ENCODE assay signal across 7 cellular contexts in the genomic region with DNA sequence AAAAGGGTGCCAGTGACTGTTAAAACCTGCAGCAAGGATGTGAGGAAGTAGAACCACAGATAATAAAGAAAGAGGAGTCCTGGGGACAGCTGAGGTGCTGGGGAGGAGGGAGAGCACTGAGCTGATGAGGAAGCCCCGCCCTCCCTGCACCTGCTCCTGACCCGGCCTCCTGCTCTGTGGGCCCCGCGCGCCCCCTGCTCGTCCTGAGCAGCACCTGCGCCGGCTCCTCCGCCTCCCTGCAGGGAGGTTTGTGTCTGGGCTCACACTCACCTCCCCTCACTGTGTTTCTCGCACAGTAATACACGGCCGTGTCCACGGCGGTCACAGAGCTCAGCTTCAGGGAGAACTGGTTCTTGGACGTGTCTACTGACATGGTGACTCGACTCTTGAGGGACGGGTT.
DNase-seq lines count a peak whose midpoint lies in the region; ATAC-seq, FAIRE-seq and TF ChIP-seq lines count a peak whose summit lies in the region.
"Not testable (repeated sequence)": the region's sequence is repeated elsewhere in the genome, so short reads cannot be mapped to it uniquely, and the experiment has no call there.

No MANE protein-coding gene starts in this region.

- DNase-seq in DMS53 (lab: John Stamatoyannopoulos, UW): peak; percentile 60
- peak; percentile 49 for DNase-seq in Jurkat, Clone E6-1 (ENCODE audit: low read depth, low spot score)
- peak; percentile 11 for DNase-seq in WERI-Rb-1
- DNase-seq in activated CD8-positive, alpha-beta memory T cell treated with anti-CD3 and anti-CD28 coated beads, Interleukin-2, amount 50 U/mL, for 4 hours: peak; percentile 23
- DNase-seq in GM12878 (ENCODE audit: low read depth, low spot score): not testable (repeated sequence)
- peak; percentile 62 for DNase-seq in stimulated activated CD4-positive, alpha-beta T cell treated with anti-CD3 and anti-CD28 coated beads, Interleukin-15, amount 100 ng/mL, for 24 hours
- peak; percentile 7 to 11 for DNase-seq in stimulated activated CD8-positive, alpha-beta memory T cell treated with anti-CD3 and anti-CD28 coated beads, Interleukin-2, amount 100 ng/mL, for 48 hours (ENCODE audit: low read depth in 2 of 2)

- BruUV-seq in GM12878 (replicated peaks; lab: Mats Ljungman, UMichigan): not testable (repeated sequence)

- 0 out of 2 replicates have a peak, but pooled peaks have one; percentile 6 for TF ChIP-seq CTCF in WERI-Rb-1 (IDR thresholded peaks at IDR 0.05; ENCODE audit: low read depth, low read length)
- not testable (repeated sequence) for TF ChIP-seq CTCF in GM12878 (IDR thresholded peaks at IDR 0.05 in 2 of 3, conservative IDR thresholded peaks at IDR 0.05 in 1 of 3; ENCODE audit: control insufficient read depth in 2 of 3, extremely low read depth in 1 of 3, insufficient read depth in 1 of 3, low read depth in 3 of 3, low read length in 3 of 3)

- SMC1A ChIA-PET in GM12878 (lab: Charles Lee; ENCODE audit: uncharacterized antibody, unreplicated experiment): interaction anchor here (2.9 kb wide), 1 partner anchor 11 kb away, joined by 7 read pairs; no protein-coding TSS in a partner anchor

- H3K79me2 ChIP-seq in GM12878 (ENCODE audit: control insufficient read depth, insufficient read depth, low read length): not testable (repeated sequence)

- CTCF ChIA-PET in GM12878 (lab: Yijun Ruan, JAX): interaction anchor here (1.6 kb wide), 1 partner anchor 15 kb away, joined by 4 read pairs; no protein-coding TSS in a partner anchor

- intact Hi-C loops in GM12878 (cut with micrococcal nuclease; ENCODE audit: unreplicated experiment): loop anchor here (5.0 kb wide), 1 partner anchor 33 kb away; no protein-coding TSS in a partner anchor

- not testable (repeated sequence) for H2AFZ ChIP-seq in GM12878 (ENCODE audit: control insufficient read depth, low read depth, low read length)

- not testable (repeated sequence) for H3K9me3 ChIP-seq in WERI-Rb-1 (ENCODE audit: severe bottlenecking); GM12878 (replicated peaks; ENCODE audit: control insufficient read depth, insufficient read depth, low read length)

- peak; percentile 11; the same call in 1 of the 2 replicates for TF ChIP-seq RAD21 in GM12878 (IDR thresholded peaks at IDR 0.05; ENCODE audit: insufficient read depth, low read depth, low read length)

- H3K4me3 ChIP-seq in Jurkat, Clone E6-1 (ENCODE audit: low read length); WERI-Rb-1 (ENCODE audit: low read depth, low read length); GM12878: not testable (repeated sequence)

- H3K27ac ChIP-seq in WERI-Rb-1; GM12878 (ENCODE audit: control insufficient read depth, insufficient read depth): not testable (repeated sequence)

- not testable (repeated sequence) for TF ChIP-seq EP300 in GM12878 (IDR thresholded peaks at IDR 0.05; ENCODE audit: borderline replicate concordance in 1 of 2, control insufficient read depth in 1 of 2, low read depth in 2 of 2, low read length in 2 of 2)

- not testable (repeated sequence) for TF ChIP-seq POLR2A in GM12878 (IDR thresholded peaks at IDR 0.05; ENCODE audit: low read depth, low read length)

- RAD21 ChIA-PET in GM12878 (lab: Charles Lee; ENCODE audit: unreplicated experiment): not testable (repeated sequence)

- not testable (repeated sequence) for H3K4me2 ChIP-seq in GM12878 (ENCODE audit: control insufficient read depth, insufficient read depth)

- not testable (repeated sequence) for H3K4me1 ChIP-seq in GM12878 (ENCODE audit: control insufficient read depth, insufficient read depth, low read length)

- in situ Hi-C loops in GM12878 (cut with MboI): not testable (repeated sequence)

- not testable (repeated sequence) for FAIRE-seq in GM12878 (lab: Jason Lieb, UNC)

- ATAC-seq in GM12878: not testable (repeated sequence)

- H3K36me3 ChIP-seq in WERI-Rb-1; GM12878 (ENCODE audit: control insufficient read depth in 2 of 2, insufficient read depth in 2 of 2, low read length in 1 of 2): not testable (repeated sequence)

- H4K20me1 ChIP-seq in GM12878 (ENCODE audit: control insufficient read depth, insufficient read depth): not testable (repeated sequence)

- not testable (repeated sequence) for H3K9ac ChIP-seq in GM12878 (ENCODE audit: control insufficient read depth, insufficient read depth, low read length)

- WGBS in GM12878 (ENCODE audit: insufficient coverage, insufficient replicate concordance, low lambda C conversion rate, missing lambda C conversion rate): 25% methylated on average over 17 of the region's 17 CpGs

- H3K27me3 ChIP-seq in WERI-Rb-1 (ENCODE audit: insufficient read depth, low read depth, severe bottlenecking): peaks cover 19% of the 10 kb centered on the region
- not testable (repeated sequence) for H3K27me3 ChIP-seq in GM12878 (replicated peaks in 1 of 2; ENCODE audit: control insufficient read depth in 2 of 2, insufficient read depth in 2 of 2, low read length in 1 of 2)

- POLR2A ChIA-PET in GM12878 (lab: Charles Lee): not testable (repeated sequence)
